In the genomic region with DNA sequence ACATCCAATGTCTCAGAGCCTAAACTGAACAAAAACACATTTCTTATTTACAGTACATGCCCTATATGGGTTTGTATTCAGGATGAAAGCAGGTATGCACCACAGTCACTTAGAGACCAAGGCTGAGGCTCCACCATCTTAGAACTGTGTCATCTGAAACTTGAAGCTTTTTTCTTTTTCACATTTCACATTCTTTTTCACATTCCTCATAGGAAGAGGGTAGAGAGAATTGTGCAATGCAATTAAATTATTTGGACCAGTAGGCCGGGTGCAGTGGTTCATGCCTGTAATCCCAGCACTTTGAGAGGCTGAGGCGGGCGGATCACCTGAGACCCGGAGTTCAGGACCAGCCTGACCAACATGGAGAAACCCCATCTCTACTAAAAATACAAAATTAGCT, we compare ENCODE assay signal across 15 cellular contexts.
"Had no signal": no experiment of that assay in that cellular context is flagged by ENCODE, and none has a peak within 500 bp of the region (broad histone marks: within the 10 kb centered on the region; RNA-seq: fewer than 3 reads in every experiment).

No MANE protein-coding gene starts in this region.

- H3K36me3 ChIP-seq: adrenal gland, sigmoid colon, upper lobe of right lung had no signal

- H3K9me3 ChIP-seq: adrenal gland, psoas muscle, sigmoid colon, testis, upper lobe of right lung had no signal

- H3K27ac ChIP-seq: adrenal gland, foreskin keratinocyte, psoas muscle, sigmoid colon, testis, upper lobe of right lung had no signal

- H3K27me3 ChIP-seq: adrenal gland, foreskin keratinocyte, sigmoid colon, testis, upper lobe of right lung had no signal

- H3K4me1 ChIP-seq: adrenal gland, foreskin keratinocyte, psoas muscle, sigmoid colon, testis, upper lobe of right lung had no signal

- H3K4me3 ChIP-seq: adrenal gland, psoas muscle, sigmoid colon, testis, upper lobe of right lung had no signal

- DNase-seq: activated CD4-positive, alpha-beta T cell treated with anti-CD3 and anti-CD28 coated beads, Interleukin-2, amount 10 ng/mL, durations not matched to agents 7 days and 5 days; activated CD8-positive, alpha-beta memory T cell treated with anti-CD3 and anti-CD28 coated beads for 24 hours; activated naive CD4-positive, alpha-beta T cell treated with anti-CD3 and anti-CD28 coated beads for 36 hours; activated T-cell treated with anti-CD3 and anti-CD28 coated beads for 4 hours; adrenal gland; dermis blood vessel endothelial cell; erythroblast; occipital lobe; psoas muscle; sigmoid colon; stimulated activated CD4-positive, alpha-beta T cell treated with anti-CD3 and anti-CD28 coated beads, Interleukin-4, amount 100 ng/mL, for 24 hours; stimulated activated naive CD8-positive, alpha-beta T cell treated with anti-CD3 and anti-CD28 coated beads, Interleukin-15, amount 100 ng/mL, for 72 hours; testis; upper lobe of right lung had no signal
